In the genomic region with DNA sequence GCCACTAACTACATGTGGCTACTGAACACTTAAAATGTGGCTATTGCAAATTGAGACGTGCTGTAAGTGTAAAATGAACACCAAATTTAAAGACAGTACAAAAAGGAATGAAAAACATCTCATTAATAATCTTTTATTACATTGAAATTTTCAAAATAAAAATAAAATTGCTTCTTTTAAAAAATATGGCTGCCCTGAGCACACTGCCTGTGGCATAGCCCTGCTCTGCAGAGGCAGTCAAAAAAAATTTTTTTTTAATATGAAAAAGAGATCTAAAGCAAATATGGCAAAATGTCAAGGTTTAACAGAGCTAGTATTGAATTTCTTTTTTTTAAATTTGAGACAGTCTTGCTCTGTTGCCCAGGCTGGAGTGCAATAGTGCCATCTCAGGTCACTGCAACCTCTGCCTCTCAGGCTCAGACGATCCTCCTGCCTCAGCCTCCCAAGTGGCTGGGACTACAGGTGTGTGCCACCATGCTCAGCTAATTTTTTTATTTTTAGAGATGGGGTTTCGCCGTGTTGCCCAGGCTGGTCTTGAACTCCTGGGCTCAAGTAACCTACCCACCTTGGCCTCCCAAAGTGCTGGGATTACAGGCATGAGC, we compare ENCODE assay signal across 2 cellular contexts.
TF ChIP-seq lines count a peak whose summit lies in the region.

No MANE protein-coding gene starts in this region.

TF ChIP-seq in SK-N-SH treated with all-trans-retinoic acid at 6 μM for 48 hours, 23 proteins besides CTCF, POLR2A, EP300 and RAD21 (continued from another document):
- TF ChIP-seq, protein P1, sequence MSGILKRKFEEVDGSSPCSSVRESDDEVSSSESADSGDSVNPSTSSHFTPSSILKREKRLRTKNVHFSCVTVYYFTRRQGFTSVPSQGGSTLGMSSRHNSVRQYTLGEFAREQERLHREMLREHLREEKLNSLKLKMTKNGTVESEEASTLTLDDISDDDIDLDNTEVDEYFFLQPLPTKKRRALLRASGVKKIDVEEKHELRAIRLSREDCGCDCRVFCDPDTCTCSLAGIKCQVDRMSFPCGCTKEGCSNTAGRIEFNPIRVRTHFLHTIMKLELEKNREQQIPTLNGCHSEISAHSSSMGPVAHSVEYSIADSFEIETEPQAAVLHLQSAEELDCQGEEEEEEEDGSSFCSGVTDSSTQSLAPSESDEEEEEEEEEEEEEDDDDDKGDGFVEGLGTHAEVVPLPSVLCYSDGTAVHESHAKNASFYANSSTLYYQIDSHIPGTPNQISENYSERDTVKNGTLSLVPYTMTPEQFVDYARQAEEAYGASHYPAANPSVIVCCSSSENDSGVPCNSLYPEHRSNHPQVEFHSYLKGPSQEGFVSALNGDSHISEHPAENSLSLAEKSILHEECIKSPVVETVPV (CRISPR knock-in tag; IDR thresholded peaks at IDR 0.05): no peak
- no peak for TF ChIP-seq TOX (CRISPR knock-in tag; IDR thresholded peaks at IDR 0.05; ENCODE audit: borderline replicate concordance)
- no peak for TF ChIP-seq CSDC2 (CRISPR knock-in tag; IDR thresholded peaks at IDR 0.05)

TF ChIP-seq in SK-N-SH, 30 proteins besides CTCF, POLR2A, EP300 and RAD21 (continued from another document):
- TF ChIP-seq, protein P2, sequence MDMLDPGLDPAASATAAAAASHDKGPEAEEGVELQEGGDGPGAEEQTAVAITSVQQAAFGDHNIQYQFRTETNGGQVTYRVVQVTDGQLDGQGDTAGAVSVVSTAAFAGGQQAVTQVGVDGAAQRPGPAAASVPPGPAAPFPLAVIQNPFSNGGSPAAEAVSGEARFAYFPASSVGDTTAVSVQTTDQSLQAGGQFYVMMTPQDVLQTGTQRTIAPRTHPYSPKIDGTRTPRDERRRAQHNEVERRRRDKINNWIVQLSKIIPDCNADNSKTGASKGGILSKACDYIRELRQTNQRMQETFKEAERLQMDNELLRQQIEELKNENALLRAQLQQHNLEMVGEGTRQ (IDR thresholded peaks at IDR 0.05; ENCODE audit: borderline replicate concordance, low read depth, low read length): no peak
- TF ChIP-seq MXI1 (IDR thresholded peaks at IDR 0.05; ENCODE audit: low read depth, low read length): no peak
- no peak for TF ChIP-seq GABPA (IDR thresholded peaks at IDR 0.05; ENCODE audit: low read depth)
- TF ChIP-seq FOXM1 (IDR thresholded peaks at IDR 0.05; ENCODE audit: low read depth): no peak
- TF ChIP-seq YY1 (IDR thresholded peaks at IDR 0.05; ENCODE audit: low read depth): no peak
